8 cellular contexts compared by ENCODE assay signal in the genomic region with DNA sequence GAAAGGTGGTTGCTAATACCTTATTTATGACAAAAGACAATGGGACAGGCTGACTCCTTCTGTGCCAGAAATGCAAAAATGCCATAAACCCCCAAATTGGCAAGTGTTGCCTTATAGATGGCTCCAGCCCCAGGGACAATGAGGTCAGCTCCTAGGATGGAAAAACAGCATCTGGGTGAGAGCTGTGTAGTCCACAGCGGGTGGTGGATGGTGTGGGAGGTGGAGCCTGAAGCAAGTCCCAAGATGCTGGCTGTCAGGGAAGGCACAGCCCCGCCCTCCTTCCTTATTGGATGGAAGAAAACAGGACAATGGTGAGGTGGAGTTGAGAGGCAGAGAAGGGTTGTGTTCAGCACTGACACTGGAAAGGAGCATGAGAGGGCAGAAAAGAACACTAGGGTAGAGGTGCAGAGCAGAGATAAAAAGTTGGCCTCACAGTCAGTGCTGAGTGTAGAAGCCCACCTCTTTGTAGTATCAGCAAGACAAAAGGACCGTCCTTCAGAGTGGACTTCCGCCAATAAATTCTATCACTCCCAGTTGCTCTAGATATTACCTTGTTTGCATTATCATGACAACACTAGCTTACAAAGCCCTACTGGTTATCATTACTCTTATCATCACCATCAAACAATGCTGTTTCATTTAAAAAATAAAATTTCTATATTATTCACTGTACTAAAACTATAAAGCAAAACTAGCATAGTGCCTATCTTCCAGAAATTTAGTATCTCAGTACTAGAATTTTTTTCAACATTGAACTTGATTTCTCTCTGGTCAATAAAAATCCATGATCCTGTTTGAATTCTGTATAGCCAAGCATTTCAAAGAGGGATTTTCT. TPM values are rescaled to one million over a fixed set of nuclear protein-coding genes. Genes with fewer than 3 reads are reported as not detected.
A peak's percentile ranks its signal among the peaks of the same experiment; 100 is the strongest.
DNase-seq lines count a peak whose midpoint lies in the region; FAIRE-seq and TF ChIP-seq lines count a peak whose summit lies in the region.

No MANE protein-coding gene starts in this region.

- TF ChIP-seq CTCF in ascending aorta (IDR thresholded peaks at IDR 0.05) (no peak), stomach (IDR thresholded peaks at IDR 0.05) (no peak)

- H3K4me3 ChIP-seq in ascending aorta (peak overlapping the region in 1 of 2 donors; percentile 21), stomach (no peak overlapping the region)

- intact Hi-C loops in ascending aorta (cut with DNase I) (no loop called here), stomach (cut with DNase I; ENCODE audit: low total_unique reads) (no loop called here)

- 53 to 64% (median 59%) methylated on average over 4 of the region's 4 CpGs for whole genome bisulfite sequencing in stomach, 5 donors

- no peak for TF ChIP-seq POLR2A in stomach (IDR thresholded peaks at IDR 0.05)
- TF ChIP-seq POLR2A in GM12892 (IDR thresholded peaks at IDR 0.05; ENCODE audit: low read depth, low read length) = no peak

- TF ChIP-seq EP300 in stomach (IDR thresholded peaks at IDR 0.05) = no peak

- DNase-seq in AG20443 (ENCODE audit: low spot score) (peak; percentile 89), H4 (ENCODE audit: low spot score) (peak; percentile 80), NCI-H82 (lab: John Stamatoyannopoulos, UW) (peak; percentile 94), ascending aorta (ENCODE audit: low spot score in 2 of 2) (peak; percentile 23 to 80), iPS DF 4.7 (ENCODE audit: extremely low read depth, low spot score) (peak; percentile 79), stomach (peak; percentile 33), KG1 (lab: John Stamatoyannopoulos, UW) (no peak), GM12892 (ENCODE audit: insufficient read length) (no peak)

- no peaks in the 10 kb centered on the region for H3K9me3 ChIP-seq in ascending aorta
- no peaks in the 10 kb centered on the region for H3K9me3 ChIP-seq in stomach

- H3K27ac ChIP-seq in ascending aorta (peak overlapping the region; percentile 50 to 69), stomach (peak overlapping the region; percentile 26 to 99 (median 94))

- FAIRE-seq in GM12892 (lab: Jason Lieb, UNC) = no peak

- H3K4me1 ChIP-seq in ascending aorta (peaks cover 0 to 15% of the 10 kb centered on the region in 2 donors), stomach (peaks cover 17 to 44% (median 22%) of the 10 kb centered on the region in 4 donors)

- no peaks in the 10 kb centered on the region for H3K27me3 ChIP-seq in ascending aorta
- no peaks in the 10 kb centered on the region for H3K27me3 ChIP-seq in stomach

- H3K36me3 ChIP-seq in ascending aorta = no peaks in the 10 kb centered on the region
- H3K36me3 ChIP-seq in stomach = no peaks in the 10 kb centered on the region

RNA-seq across cellular contexts. Expression of a gene that starts 3.7 kb away (rescaled TPM):
- total RNA-seq in H4 (2014; rRNA removed; shearing (Covaris generic)) = 13.6 and 14.3 TPM in 2 replicates
- total RNA-seq in ascending aorta (12.3 TPM), stomach (10 to 100 TPM in 2 of 5 donors, 1 to 10 TPM in 3; 4.0 to 40.2 (median 9.0) TPM)
- polyA plus RNA-seq in stomach = 1 to 10 TPM; 4.9 to 7.6 (median 7.6) TPM
- 8.3 TPM for polyA plus RNA-seq in GM12892 (2012; ENCODE audit: missing spikeins)

RNA-seq across cellular contexts. Expression of a gene that starts 59.6 kb away (rescaled TPM):
- total RNA-seq in H4 (2014; rRNA removed; shearing (Covaris generic)) = 313 and 407 TPM in 2 replicates
- 214 TPM for total RNA-seq in ascending aorta
- 100 to 1,000 TPM in 3 of 5 donors, 10 to 100 TPM in 2; 30.7 to 541 (median 237) TPM for total RNA-seq in stomach
- polyA plus RNA-seq in stomach = 100 to 1,000 TPM; 754 to 995 (median 822) TPM
- polyA plus RNA-seq in GM12892 (2012; ENCODE audit: missing spikeins) = 266 TPM

Comparison
In these comparisons a context has a peak if more than half of its experiments do, and no peak if none do; other contexts are left out.
1. DNase-seq: peak in AG20443 (single experiment), H4 (single experiment), NCI-H82 (single experiment), ascending aorta (2 of 2), iPS DF 4.7 (single experiment) and stomach (single experiment); none in KG1 (single experiment) and GM12892 (single experiment).